ENCODE assay signal across 8 cellular contexts in genomic region chr1:68231627-68232303, GRCh38. TPM values are rescaled to one million over a fixed set of nuclear protein-coding genes. Genes with fewer than 3 reads are reported as not detected.
DNase-seq lines count a peak whose midpoint lies in the region; TF ChIP-seq lines count a peak whose summit lies in the region.

No MANE protein-coding gene starts in this region.

- peak overlapping the region; percentile 86 for H2AFZ ChIP-seq in osteoblast (ENCODE audit: low read length)

- H3K4me1 ChIP-seq in osteoblast (ENCODE audit: insufficient read depth, low read length) = peaks cover 24% of the 10 kb centered on the region

- POLR2A ChIA-PET in AG04449 (lab: Yijun Ruan, JAX) = interaction anchor here (1.0 to 2.0 kb wide), 8 partner anchors 9 to 111 kb away, joined by 3 to 12 read pairs (median 4); no protein-coding TSS in a partner anchor
- POLR2A ChIA-PET in activated CD4-positive, alpha-beta memory T cell treated with anti-CD3 and anti-CD28 coated beads, Interleukin-2, amount 10 ng/mL, durations not matched to agents 7 days and 5 days (lab: Charles Lee) = no interaction called here

- peaks cover 33% of the 10 kb centered on the region for H3K4me1 Mint-ChIP-seq in HFFc6 (ENCODE audit: low read depth)
- H3K4me1 Mint-ChIP-seq in activated CD4-positive, alpha-beta memory T cell treated with anti-CD3 and anti-CD28 coated beads, Interleukin-2, amount 10 ng/mL, durations not matched to agents 7 days and 5 days = peaks cover 8% of the 10 kb centered on the region

- CTCF ChIA-PET in AG04449 (lab: Yijun Ruan, JAX) = interaction anchor here (0.8 to 4.5 kb wide), 16 partner anchors 10 to 211 kb away, joined by 3 to 46 read pairs (median 5); no protein-coding TSS in a partner anchor
- CTCF ChIA-PET in activated CD4-positive, alpha-beta memory T cell treated with anti-CD3 and anti-CD28 coated beads, Interleukin-2, amount 10 ng/mL, durations not matched to agents 7 days and 5 days (lab: Charles Lee) = no interaction called here

- H3K36me3 Mint-ChIP-seq in HFFc6 (ENCODE audit: low read depth) = peaks cover 1% of the 10 kb centered on the region; the same call in 1 of the 2 replicates
- no peaks in the 10 kb centered on the region for H3K36me3 Mint-ChIP-seq in activated CD4-positive, alpha-beta memory T cell treated with anti-CD3 and anti-CD28 coated beads, Interleukin-2, amount 10 ng/mL, durations not matched to agents 7 days and 5 days (ENCODE audit: low read depth)

- H3K9me3 ChIP-seq in osteoblast (ENCODE audit: low read depth, low read length) = no peaks in the 10 kb centered on the region

- DNase-seq in AG04449 (ENCODE audit: low read depth, low spot score) = no peak
- peak; percentile 40 for DNase-seq in HFFc6
- DNase-seq in head of caudate nucleus = peak in 41 of 42 donors; percentile 18 to 71 (median 43)
- peak; percentile 90 for DNase-seq in osteoblast (ENCODE audit: insufficient read length, low spot score, missing footprints)
- no peak for DNase-seq in NCI-H1930 (lab: John Stamatoyannopoulos, UW)
- DNase-seq in germinal center (ENCODE audit: low spot score) = no peak
- DNase-seq in activated CD4-positive, alpha-beta memory T cell treated with anti-CD3 and anti-CD28 coated beads, Interleukin-2, amount 10 ng/mL, durations not matched to agents 7 days and 5 days = no peak

- H3K9me3 Mint-ChIP-seq in HFFc6 = no peaks in the 10 kb centered on the region
- no peaks in the 10 kb centered on the region for H3K9me3 Mint-ChIP-seq in activated CD4-positive, alpha-beta memory T cell treated with anti-CD3 and anti-CD28 coated beads, Interleukin-2, amount 10 ng/mL, durations not matched to agents 7 days and 5 days

- no peak for TF ChIP-seq CTCF in AG04449 (IDR thresholded peaks at IDR 0.05; ENCODE audit: insufficient read depth, low read length, missing control alignments)
- no peak for TF ChIP-seq CTCF in HFFc6 (IDR thresholded peaks at IDR 0.05)
- no peak for TF ChIP-seq CTCF in WI38 (IDR thresholded peaks at IDR 0.05; ENCODE audit: low read depth, low read length)
- TF ChIP-seq CTCF in osteoblast (IDR thresholded peaks at IDR 0.05; ENCODE audit: extremely low read depth, low read depth, low read length) = no peak

- H3K4me2 ChIP-seq in osteoblast (ENCODE audit: insufficient read depth, low read length) = peak overlapping the region; percentile 89

- peaks cover 5% of the 10 kb centered on the region for H3K27me3 ChIP-seq in osteoblast (ENCODE audit: insufficient read depth, low read length)

- peaks cover 5% of the 10 kb centered on the region for H3K27me3 Mint-ChIP-seq in HFFc6 (ENCODE audit: insufficient read depth)
- H3K27me3 Mint-ChIP-seq in activated CD4-positive, alpha-beta memory T cell treated with anti-CD3 and anti-CD28 coated beads, Interleukin-2, amount 10 ng/mL, durations not matched to agents 7 days and 5 days = peaks cover 49% of the 10 kb centered on the region

- H3K4me3 Mint-ChIP-seq in HFFc6 = peak overlapping the region; percentile 93
- H3K4me3 Mint-ChIP-seq in activated CD4-positive, alpha-beta memory T cell treated with anti-CD3 and anti-CD28 coated beads, Interleukin-2, amount 10 ng/mL, durations not matched to agents 7 days and 5 days = no peak overlapping the region

- intact Hi-C loops in head of caudate nucleus (cut with DNase I) = loop anchor here (10.0 kb wide), 2 partner anchors 63 to 93 kb away; no protein-coding TSS in a partner anchor

- H3K27ac ChIP-seq in osteoblast (ENCODE audit: low read depth, low read length) = peak overlapping the region; percentile 69

- H3K79me2 ChIP-seq in osteoblast (ENCODE audit: insufficient read depth, low read length) = peaks cover 46% of the 10 kb centered on the region

- H3K36me3 ChIP-seq in osteoblast (ENCODE audit: insufficient read depth, low read length) = no peaks in the 10 kb centered on the region

- peaks cover 6% of the 10 kb centered on the region for H4K20me1 ChIP-seq in osteoblast (ENCODE audit: insufficient read depth, low read length)

- H3K4me3 ChIP-seq in AG04449 (ENCODE audit: low read depth, low read length) (peak overlapping the region; percentile 81), WI38 (ENCODE audit: low read depth, low read length) (peak overlapping the region; percentile 98), osteoblast (ENCODE audit: insufficient read depth, low read length) (peak overlapping the region; percentile 84)

- peak overlapping the region; percentile 72 for H3K27ac Mint-ChIP-seq in HFFc6
- no peak overlapping the region for H3K27ac Mint-ChIP-seq in activated CD4-positive, alpha-beta memory T cell treated with anti-CD3 and anti-CD28 coated beads, Interleukin-2, amount 10 ng/mL, durations not matched to agents 7 days and 5 days

RNA-seq across cellular contexts. Expression of gene WLS, which starts 0.6 kb away (rescaled TPM):
- 10 to 100 TPM; 39.4 to 52.0 (median 42.3) TPM for total RNA-seq in HFFc6 (2021; fragmentation: NEBNext Ultra II Directional; extraction: Animal tissue kit (Norgen Biotek cat#: 25700))
- total RNA-seq in osteoblast = 54.3 and 65.1 TPM in 2 replicates
- total RNA-seq in activated CD4-positive, alpha-beta memory T cell treated with anti-CD3 and anti-CD28 coated beads, Interleukin-2, amount 10 ng/mL, durations not matched to agents 7 days and 5 days = not detected

Comparison
In these comparisons a context has a peak if more than half of its experiments do, and no peak if none do; other contexts are left out.
1. DNase-seq: peak in HFFc6 (single experiment), head of caudate nucleus (41 of 42) and osteoblast (single experiment); none in AG04449 (single experiment), NCI-H1930 (0 of 2), germinal center (single experiment) and activated CD4-positive, alpha-beta memory T cell treated with anti-CD3 and anti-CD28 coated beads, Interleukin-2, amount 10 ng/mL, durations not matched to agents 7 days and 5 days (single experiment).
2. RNA of gene WLS, which starts 0.6 kb away (total RNA-seq): 54.3 to 65.1 TPM in osteoblast and 39.4 to 52.0 TPM in HFFc6; not detected in activated CD4-positive, alpha-beta memory T cell treated with anti-CD3 and anti-CD28 coated beads, Interleukin-2, amount 10 ng/mL, durations not matched to agents 7 days and 5 days; every median in the first group is over 10 times any median in the second.
3. Peak in every context shown above with its lines, with median percentiles within 50 percentile points of each other: H3K4me3 ChIP-seq.